In the genomic region with DNA sequence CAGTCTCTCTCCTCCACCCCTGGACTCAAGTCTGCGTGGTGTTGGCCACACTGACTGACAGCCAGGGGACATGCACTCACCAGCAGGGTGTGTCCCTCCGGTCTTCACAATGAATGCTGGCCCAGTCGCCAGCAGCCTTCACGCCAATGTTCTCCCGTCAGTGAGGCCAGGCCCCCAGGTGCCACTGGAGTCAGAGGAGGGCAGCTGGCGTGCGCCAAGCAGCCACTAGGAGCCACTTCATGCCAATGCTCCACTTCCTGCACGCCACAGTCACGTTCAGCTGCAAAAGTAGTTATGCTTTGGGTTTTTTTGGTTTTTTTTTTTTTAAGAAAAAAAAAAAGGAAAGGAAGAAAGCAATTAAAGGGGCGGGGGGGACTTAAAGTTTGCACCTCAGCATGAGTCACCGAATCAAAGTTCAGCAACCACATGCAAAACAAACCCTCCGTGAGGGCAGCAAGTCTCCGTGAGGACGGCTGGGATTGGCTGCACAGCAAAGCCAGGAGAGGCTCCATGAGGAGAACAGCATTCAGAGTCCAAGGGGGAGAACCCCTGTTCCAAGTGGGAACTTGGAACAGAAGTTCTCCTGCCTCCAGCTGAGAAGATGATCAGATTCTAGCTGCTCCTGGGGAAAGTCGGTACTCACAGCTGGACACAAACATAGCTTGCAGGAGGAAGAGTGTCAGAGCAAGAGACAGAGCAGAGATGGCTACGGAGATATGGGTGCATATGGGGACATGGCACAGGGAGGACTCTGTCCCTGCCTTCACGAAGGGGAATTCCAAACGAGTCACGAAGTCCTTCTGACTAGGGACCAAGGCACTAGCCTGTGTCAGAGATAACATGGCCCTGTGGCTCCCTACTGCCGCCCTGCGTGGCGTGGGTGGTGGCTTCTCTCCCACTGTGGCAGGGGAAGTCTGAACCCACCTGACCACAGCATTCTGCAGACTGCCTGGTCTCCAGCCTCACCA, we compare ENCODE assay signal across 8 cellular contexts. TPM values are rescaled to one million over a fixed set of nuclear protein-coding genes. Genes with fewer than 3 reads are reported as not detected.
DNase-seq lines count a peak whose midpoint lies in the region; ATAC-seq and TF ChIP-seq lines count a peak whose summit lies in the region.

Gene ZC3H12D (minus strand): TSS at position 282 of the 968 bp plus-strand sequence. CDS start 10,471 bp downstream, outside the sequence.

- no peaks in the 10 kb centered on the region for H3K27me3 ChIP-seq in CD4-positive, alpha-beta memory T cell (ENCODE audit: insufficient read depth, low read length)
- no peaks in the 10 kb centered on the region for H3K27me3 ChIP-seq in parathyroid adenoma (ENCODE audit: control insufficient read depth, insufficient read depth, low read length)

- peak within 1 kb of the TSS; percentile 98 to 100 (median 100) for H3K27ac Mint-ChIP-seq in CD4-positive, alpha-beta memory T cell

- H3K4me2 ChIP-seq in parathyroid adenoma (ENCODE audit: low read length), result no peak within 1 kb of the TSS

- no peaks in the 10 kb centered on the region for H3K79me2 ChIP-seq in parathyroid adenoma

- peak within 1 kb of the TSS; percentile 76 to 82 for H3K4me3 ChIP-seq in CD4-positive, alpha-beta memory T cell (ENCODE audit: low read length in 2 of 2)
- no peak within 1 kb of the TSS for H3K4me3 ChIP-seq in parathyroid adenoma (ENCODE audit: low read depth, low read length)

- no peak within 1 kb of the TSS for H3K9ac ChIP-seq in parathyroid adenoma

- POLR2A ChIA-PET in CD4-positive, alpha-beta memory T cell (lab: Charles Lee; ENCODE audit: partially characterized antibody), result interaction anchor here (0.6 to 2.6 kb wide), 10 partner anchors 13 to 453 kb away, joined by 3 to 8 read pairs (median 4); no protein-coding TSS in a partner anchor

- H3K9me3 Mint-ChIP-seq in CD4-positive, alpha-beta memory T cell, result no peaks in the 10 kb centered on the region

- CTCF ChIA-PET in CD4-positive, alpha-beta memory T cell (lab: Charles Lee; ENCODE audit: partially characterized antibody), result interaction anchor here (1.0 to 2.3 kb wide), 7 partner anchors 14 to 455 kb away, joined by 3 to 11 read pairs (median 5); partner anchors contain the start of gene PPIL4

- peak; percentile 32 for ATAC-seq in GM21367 (IDR thresholded peaks at IDR 0.05; ENCODE audit: unreplicated experiment)
- ATAC-seq in SK-N-SH treated with all-trans-retinoic acid at 6 μM for 48 hours, result no peak

- H2AFZ ChIP-seq in parathyroid adenoma, result no peak within 1 kb of the TSS

- H3K36me3 Mint-ChIP-seq in CD4-positive, alpha-beta memory T cell, result peaks cover 5 to 38% of the 10 kb centered on the region in 2 donors

- H3K4me1 ChIP-seq in CD4-positive, alpha-beta memory T cell (ENCODE audit: insufficient read depth, low read length), result peaks cover 32% of the 10 kb centered on the region
- H3K4me1 ChIP-seq in parathyroid adenoma, result no peaks in the 10 kb centered on the region

- peak within 1 kb of the TSS; percentile 90 to 98 (median 94) for H3K4me3 Mint-ChIP-seq in CD4-positive, alpha-beta memory T cell

- TF ChIP-seq CTCF in parathyroid adenoma (IDR thresholded peaks at IDR 0.05), result no peak

- intact Hi-C loops in CD4-positive, alpha-beta memory T cell (cut with micrococcal nuclease), result loop anchor here (1.0 to 2.0 kb wide), 4 partner anchors 10 to 60 kb away; no protein-coding TSS in a partner anchor

- peaks cover 25 to 69% (median 38%) of the 10 kb centered on the region in 4 donors for H3K4me1 Mint-ChIP-seq in CD4-positive, alpha-beta memory T cell

- H3K36me3 ChIP-seq in CD4-positive, alpha-beta memory T cell (ENCODE audit: insufficient read depth, low read length), result no peaks in the 10 kb centered on the region
- no peaks in the 10 kb centered on the region for H3K36me3 ChIP-seq in parathyroid adenoma (ENCODE audit: control insufficient read depth, insufficient read depth, low read length)

- H3K27me3 Mint-ChIP-seq in CD4-positive, alpha-beta memory T cell, result no peaks in the 10 kb centered on the region

- H3K9me3 ChIP-seq in CD4-positive, alpha-beta memory T cell (ENCODE audit: control insufficient read depth in 1 of 2, low read length in 2 of 2), result no peaks in the 10 kb centered on the region
- H3K9me3 ChIP-seq in parathyroid adenoma (ENCODE audit: control insufficient read depth, low read length), result no peaks in the 10 kb centered on the region

- H3K27ac ChIP-seq in CD4-positive, alpha-beta memory T cell (ENCODE audit: low read depth, low read length), result peak within 1 kb of the TSS; percentile 99
- H3K27ac ChIP-seq in parathyroid adenoma, result peak within 1 kb of the TSS; percentile 42

- peak; percentile 83 to 96 (median 89) for DNase-seq in CD4-positive, alpha-beta memory T cell
- DNase-seq in HuH-7 (ENCODE audit: low spot score) (peak; percentile 87), NCI-H446 treated with DMSO at 0.1 percent for 48 hours (lab: John Stamatoyannopoulos, UW) (no peak)
- DNase-seq in activated CD4-positive, alpha-beta T cell treated with anti-CD3 and anti-CD28 coated beads for 48 hours, result peak; percentile 85
- DNase-seq in effector CD4-positive, alpha-beta T cell, result peak; percentile 83

TF ChIP-seq in SK-N-SH treated with all-trans-retinoic acid at 6 μM for 48 hours, 23 proteins besides CTCF, POLR2A, EP300 and RAD21:
- TF ChIP-seq SNAI2 (CRISPR knock-in tag; IDR thresholded peaks at IDR 0.05) (no peak), CSRNP3 (CRISPR knock-in tag; IDR thresholded peaks at IDR 0.05) (no peak), ZFP3 (CRISPR knock-in tag; IDR thresholded peaks at IDR 0.05) (no peak), ZC3H10 (CRISPR knock-in tag; IDR thresholded peaks at IDR 0.05) (no peak), ISL1 (CRISPR knock-in tag; IDR thresholded peaks at IDR 0.05) (no peak), TCF4 (CRISPR knock-in tag; IDR thresholded peaks at IDR 0.05; ENCODE audit: borderline replicate concordance) (no peak), ZFP30 (CRISPR knock-in tag; IDR thresholded peaks at IDR 0.05) (no peak), CSDC2 (CRISPR knock-in tag; IDR thresholded peaks at IDR 0.05) (no peak), GLIS3 (CRISPR knock-in tag; IDR thresholded peaks at IDR 0.05) (no peak), ZNF565 (CRISPR knock-in tag; conservative IDR thresholded peaks at IDR 0.05; ENCODE audit: low read depth) (no peak), TOX (CRISPR knock-in tag; IDR thresholded peaks at IDR 0.05; ENCODE audit: borderline replicate concordance) (no peak), ESRRG (CRISPR knock-in tag; IDR thresholded peaks at IDR 0.05) (no peak)

RNA-seq across cellular contexts. Expression of gene ZC3H12D, which starts in this region (rescaled TPM):
- 100 to 1,000 TPM in 1 of 2 experiments, 10 to 100 TPM in 1; 91.5 to 106 TPM for total RNA-seq in CD4-positive, alpha-beta memory T cell
- 1 to 10 TPM; 3.1 to 9.8 TPM for polyA plus RNA-seq in CD4-positive, alpha-beta memory T cell
